Comparison of ENCODE assay signal across 20 cellular contexts in the genomic region with DNA sequence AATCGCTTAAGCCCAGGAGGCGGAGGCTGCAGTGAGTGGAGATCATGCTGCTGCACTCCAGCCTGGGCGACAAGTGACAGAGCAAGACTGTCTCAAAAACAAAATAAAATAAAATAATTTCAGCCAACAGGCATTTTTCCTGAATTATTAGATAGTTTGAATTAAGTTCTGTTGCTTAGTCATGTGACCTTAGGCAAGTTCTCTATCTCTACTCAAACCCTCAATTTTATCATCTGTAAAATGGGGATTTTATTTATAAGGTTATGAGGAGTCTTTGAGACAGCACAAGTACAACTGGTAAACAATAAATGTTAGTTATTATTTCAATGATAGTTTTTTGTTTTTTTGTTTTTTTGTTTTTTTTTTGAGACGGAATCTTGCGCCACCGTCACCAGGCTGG. TPM values are rescaled to one million over a fixed set of nuclear protein-coding genes. Genes with fewer than 3 reads are reported as not detected.
DNase-seq lines count a peak whose midpoint lies in the region; ATAC-seq and TF ChIP-seq lines count a peak whose summit lies in the region.
"Had no signal": no experiment of that assay in that cellular context is flagged by ENCODE, and none has a peak within 500 bp of the region (broad histone marks: within the 10 kb centered on the region; RNA-seq: fewer than 3 reads in every experiment).

No MANE protein-coding gene starts in this region.

- no peaks in the 10 kb centered on the region for H3K36me3 ChIP-seq in neutrophil

- H3K27me3 ChIP-seq in neutrophil, result no peaks in the 10 kb centered on the region

- H3K4me1 ChIP-seq in neutrophil (ENCODE audit: control insufficient read depth in 1 of 2, insufficient read depth in 1 of 2, low read depth in 1 of 2, low read length in 1 of 2), result peaks cover 70 to 82% of the 10 kb centered on the region in 2 experiments

- intact Hi-C loops in natural killer cell (cut with micrococcal nuclease), result no loop called here

- H3K9me3 Mint-ChIP-seq in natural killer cell treated with Interleukin-12 subunit alpha and Interleukin-12 subunit beta and Interleukin-15 and Interleukin-18, amount 100 ng/mL, for 72 hours, result peaks cover 4% of the 10 kb centered on the region
- peaks cover 0 to 3% of the 10 kb centered on the region in 2 donors for H3K9me3 Mint-ChIP-seq in natural killer cell
- H3K9me3 Mint-ChIP-seq: CD8-positive, alpha-beta memory T cell had no signal

- no peaks in the 10 kb centered on the region for H3K27me3 Mint-ChIP-seq in natural killer cell treated with Interleukin-12 subunit alpha and Interleukin-12 subunit beta and Interleukin-15 and Interleukin-18, amount 100 ng/mL, for 72 hours
- H3K27me3 Mint-ChIP-seq in natural killer cell (ENCODE audit: low read depth in 2 of 2), result no peaks in the 10 kb centered on the region
- H3K27me3 Mint-ChIP-seq: CD8-positive, alpha-beta memory T cell had no signal

- peaks cover 56 to 62% of the 10 kb centered on the region in 2 donors for H3K4me1 Mint-ChIP-seq in natural killer cell treated with Interleukin-12 subunit alpha and Interleukin-12 subunit beta and Interleukin-15 and Interleukin-18, amount 100 ng/mL, for 72 hours (ENCODE audit: low read depth in 2 of 2)
- peaks cover 42 to 47% of the 10 kb centered on the region in 2 donors for H3K4me1 Mint-ChIP-seq in natural killer cell

- H3K9me3 ChIP-seq in neutrophil, result no peaks in the 10 kb centered on the region

- H3K4me3 Mint-ChIP-seq in natural killer cell treated with Interleukin-12 subunit alpha and Interleukin-12 subunit beta and Interleukin-15 and Interleukin-18, amount 100 ng/mL, for 72 hours, result no peak overlapping the region
- no peak overlapping the region for H3K4me3 Mint-ChIP-seq in natural killer cell
- H3K4me3 Mint-ChIP-seq: H9 had no signal

- H3K27ac ChIP-seq in epithelial cell of prostate (peak overlapping the region; percentile 99), neutrophil (peak overlapping the region; percentile 33)
- H3K27ac ChIP-seq: C4-2B, HL-60 had no signal

- DNase-seq in natural killer cell treated with Interleukin-12 subunit alpha and Interleukin-12 subunit beta and Interleukin-15 and Interleukin-18, amount 100 ng/mL, for 72 hours (ENCODE audit: low spot score), result no peak
- DNase-seq in natural killer cell (no peak), epithelial cell of prostate (ENCODE audit: low read depth, low spot score) (no peak), islet precursor cell (no peak)
- DNase-seq: CD8-positive, alpha-beta memory T cell; DMS153; GM23248; H9; HFFc6; MV-4-11; NCI-H1105 treated with DMSO at 0.1 percent for 48 hours; NCI-H2029 treated with DMSO at 0.1 percent for 48 hours; NCI-H2171; NCI-H524 treated with DMSO at 0.1 percent for 48 hours; Right ventricle myocardium superior had no signal

- H3K36me3 Mint-ChIP-seq in natural killer cell treated with Interleukin-12 subunit alpha and Interleukin-12 subunit beta and Interleukin-15 and Interleukin-18, amount 100 ng/mL, for 72 hours, result peaks cover 16% of the 10 kb centered on the region
- H3K36me3 Mint-ChIP-seq in natural killer cell, result no peaks in the 10 kb centered on the region

- no peak for TF ChIP-seq CTCF in natural killer cell (IDR thresholded peaks at IDR 0.05)
- TF ChIP-seq CTCF in neutrophil (IDR thresholded peaks at IDR 0.05), result no peak

- H3K27ac Mint-ChIP-seq in natural killer cell treated with Interleukin-12 subunit alpha and Interleukin-12 subunit beta and Interleukin-15 and Interleukin-18, amount 100 ng/mL, for 72 hours, result peak overlapping the region; percentile 96
- no peak overlapping the region for H3K27ac Mint-ChIP-seq in natural killer cell
- H3K27ac Mint-ChIP-seq: H9 had no signal

- H3K4me3 ChIP-seq in neutrophil (ENCODE audit: low read depth in 1 of 2, low read length in 1 of 2), result no peak overlapping the region
- H3K4me3 ChIP-seq: GM23248 had no signal

- ATAC-seq in natural killer cell treated with Interleukin-12 subunit alpha and Interleukin-12 subunit beta and Interleukin-15 and Interleukin-18, amount 100 ng/mL, for 72 hours, result no peak
- ATAC-seq in natural killer cell (no peak), HG03342 (IDR thresholded peaks at IDR 0.05; ENCODE audit: unreplicated experiment) (no peak), GM21825 (IDR thresholded peaks at IDR 0.05; ENCODE audit: unreplicated experiment) (no peak)

RNA-seq across cellular contexts. Expression of a gene that starts 13.0 kb away (rescaled TPM):
- total RNA-seq in natural killer cell treated with Interleukin-12 subunit alpha and Interleukin-12 subunit beta and Interleukin-15 and Interleukin-18, amount 100 ng/mL, for 72 hours, result 100 to 1,000 TPM in 1 of 2 donors, 10 to 100 TPM in 1; 91.2 to 193 TPM
- total RNA-seq in natural killer cell, result 10 to 100 TPM; 22.8 to 36.5 (median 29.9) TPM

Comparison
In these comparisons a context has a peak if more than half of its experiments do, and no peak if none do; other contexts are left out.
1. H3K27ac Mint-ChIP-seq: peak in natural killer cell treated with Interleukin-12 subunit alpha and Interleukin-12 subunit beta and Interleukin-15 and Interleukin-18, amount 100 ng/mL, for 72 hours (2 of 2); none in natural killer cell (0 of 2).